ENCODE assay signal across 8 cellular contexts in the genomic region with DNA sequence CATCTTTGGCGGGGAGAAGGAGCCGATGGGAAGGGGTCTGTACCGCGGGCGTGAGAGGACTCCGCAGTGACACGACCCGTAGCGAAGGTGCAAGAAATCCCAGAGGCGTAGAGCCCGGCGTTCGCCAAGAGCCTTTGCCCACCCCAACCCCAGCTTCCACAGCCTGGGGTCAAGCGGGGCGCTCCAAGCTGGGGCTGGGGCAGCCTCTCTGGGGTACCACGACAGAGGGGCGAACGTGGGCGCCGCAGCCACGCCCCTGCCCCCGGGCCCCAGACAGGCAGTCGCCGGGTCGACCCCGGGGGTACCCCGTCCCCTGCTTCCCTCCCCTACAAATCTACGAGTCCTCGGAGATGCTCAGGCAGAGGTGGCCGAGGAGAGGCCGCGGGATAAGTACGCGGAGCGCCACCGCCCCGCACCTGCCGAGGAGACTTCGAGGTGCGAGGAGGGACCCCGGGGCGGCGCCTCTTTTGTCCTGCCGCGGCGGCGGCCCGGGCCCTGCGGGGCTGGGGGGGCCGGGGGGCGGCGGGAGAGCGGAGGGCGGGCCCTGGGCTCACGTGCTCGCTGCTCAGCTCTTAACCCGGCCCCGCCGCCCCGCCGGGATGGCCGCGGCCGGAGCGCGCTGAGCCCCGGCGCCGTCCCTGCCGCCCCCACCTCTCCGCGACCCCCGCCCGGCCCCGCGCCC. TPM values are rescaled to one million over a fixed set of nuclear protein-coding genes. Genes with fewer than 3 reads are reported as not detected.
DNase-seq lines count a peak whose midpoint lies in the region; ATAC-seq and TF ChIP-seq lines count a peak whose summit lies in the region.

A gene with protein sequence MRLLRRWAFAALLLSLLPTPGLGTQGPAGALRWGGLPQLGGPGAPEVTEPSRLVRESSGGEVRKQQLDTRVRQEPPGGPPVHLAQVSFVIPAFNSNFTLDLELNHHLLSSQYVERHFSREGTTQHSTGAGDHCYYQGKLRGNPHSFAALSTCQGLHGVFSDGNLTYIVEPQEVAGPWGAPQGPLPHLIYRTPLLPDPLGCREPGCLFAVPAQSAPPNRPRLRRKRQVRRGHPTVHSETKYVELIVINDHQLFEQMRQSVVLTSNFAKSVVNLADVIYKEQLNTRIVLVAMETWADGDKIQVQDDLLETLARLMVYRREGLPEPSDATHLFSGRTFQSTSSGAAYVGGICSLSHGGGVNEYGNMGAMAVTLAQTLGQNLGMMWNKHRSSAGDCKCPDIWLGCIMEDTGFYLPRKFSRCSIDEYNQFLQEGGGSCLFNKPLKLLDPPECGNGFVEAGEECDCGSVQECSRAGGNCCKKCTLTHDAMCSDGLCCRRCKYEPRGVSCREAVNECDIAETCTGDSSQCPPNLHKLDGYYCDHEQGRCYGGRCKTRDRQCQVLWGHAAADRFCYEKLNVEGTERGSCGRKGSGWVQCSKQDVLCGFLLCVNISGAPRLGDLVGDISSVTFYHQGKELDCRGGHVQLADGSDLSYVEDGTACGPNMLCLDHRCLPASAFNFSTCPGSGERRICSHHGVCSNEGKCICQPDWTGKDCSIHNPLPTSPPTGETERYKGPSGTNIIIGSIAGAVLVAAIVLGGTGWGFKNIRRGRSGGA (plus strand): TSS at position 575 of the 682 bp plus-strand sequence. CDS start 212 bp downstream, outside the sequence.

- no peaks in the 10 kb centered on the region for H3K79me2 ChIP-seq in OCI-LY3 (ENCODE audit: low read length)

- H3K4me1 ChIP-seq in OCI-LY3 (ENCODE audit: low read length) (no peaks in the 10 kb centered on the region), esophagus (ENCODE audit: control insufficient read depth in 2 of 2, insufficient read depth in 2 of 2, low read length in 1 of 2) (peaks cover 6 to 8% of the 10 kb centered on the region in 2 donors), ovary (ENCODE audit: insufficient read depth) (peaks cover 4% of the 10 kb centered on the region)

- H3K27ac ChIP-seq in OCI-LY3 (ENCODE audit: low read length) = no peak within 1 kb of the TSS
- H3K27ac ChIP-seq in esophagus (ENCODE audit: low read depth in 2 of 2, low read length in 1 of 2) = no peak within 1 kb of the TSS
- no peak within 1 kb of the TSS for H3K27ac ChIP-seq in ovary

- no peak within 1 kb of the TSS for H2AFZ ChIP-seq in OCI-LY3 (ENCODE audit: low read depth, low read length)

- no peaks in the 10 kb centered on the region for H3K36me3 ChIP-seq in OCI-LY3 (replicated peaks; ENCODE audit: low read depth, low read length)
- H3K36me3 ChIP-seq in esophagus (ENCODE audit: control insufficient read depth in 2 of 2, insufficient read depth in 2 of 2, low read length in 1 of 2) = no peaks in the 10 kb centered on the region
- H3K36me3 ChIP-seq in ovary = no peaks in the 10 kb centered on the region

- TF ChIP-seq CTCF in OCI-LY3 (IDR thresholded peaks at IDR 0.05; ENCODE audit: low read depth, low read length) = no peak
- no peak for TF ChIP-seq CTCF in ovary (IDR thresholded peaks at IDR 0.05)

- H3K9me3 ChIP-seq in OCI-LY3 (ENCODE audit: insufficient read depth, low read length) (no peaks in the 10 kb centered on the region), esophagus (ENCODE audit: control insufficient read depth in 2 of 2, insufficient read depth in 1 of 2, low read depth in 1 of 2, low read length in 1 of 2) (peaks cover 0 to 2% of the 10 kb centered on the region in 2 donors), ovary (no peaks in the 10 kb centered on the region)

- ATAC-seq in GM18519 (IDR thresholded peaks at IDR 0.05; ENCODE audit: low FRiP score, unreplicated experiment) = no peak

- no peak for TF ChIP-seq POLR2A in ovary (IDR thresholded peaks at IDR 0.05)

- no peak within 1 kb of the TSS for H3K9ac ChIP-seq in OCI-LY3 (ENCODE audit: low read length)

- intact Hi-C loops in ovary (cut with DNase I) = loop anchor here in 1 of 4 donors (1.0 kb wide), 1 partner anchor 49 kb away; no protein-coding TSS in a partner anchor

- WGBS in esophagus, 2 donors = 6 to 8% methylated on average over 43 to 76 of the region's 76 CpGs
- 6 to 21% (median 20%) methylated on average over 27 to 76 of the region's 76 CpGs for WGBS in ovary, 3 donors

- H3K4me2 ChIP-seq in OCI-LY3 (ENCODE audit: low read length) = peak within 1 kb of the TSS; percentile 12

- no peak for TF ChIP-seq EP300 in ovary (IDR thresholded peaks at IDR 0.05)

- H3K27me3 ChIP-seq in OCI-LY3 (ENCODE audit: low read depth, low read length) (no peaks in the 10 kb centered on the region), esophagus (ENCODE audit: control insufficient read depth in 1 of 2, insufficient read depth in 2 of 2, low read length in 2 of 2) (peaks cover 0 to 10% of the 10 kb centered on the region in 2 donors), ovary (no peaks in the 10 kb centered on the region)

- H3K4me3 ChIP-seq in OCI-LY3 (ENCODE audit: low read length) = peak within 1 kb of the TSS; percentile 1; the same call in 1 of the 2 replicates
- peak within 1 kb of the TSS; percentile 13 to 47 for H3K4me3 ChIP-seq in esophagus (ENCODE audit: low read depth in 1 of 2, low read length in 2 of 2)
- H3K4me3 ChIP-seq in ovary = peak within 1 kb of the TSS; percentile 37

- no peaks in the 10 kb centered on the region for H4K20me1 ChIP-seq in OCI-LY3 (ENCODE audit: insufficient read depth, low read length)

- DNase-seq in EH (ENCODE audit: low read depth) (peak; percentile 12), ovary (no peak), SW 1271 (lab: John Stamatoyannopoulos, UW) (no peak), SIG-M5 (lab: John Stamatoyannopoulos, UW) (no peak), putamen (ENCODE audit: low spot score) (no peak)

RNA-seq across cellular contexts. Expression of the gene that starts here (rescaled TPM):
- under 1 TPM; 0.55 to 0.59 TPM for polyA plus RNA-seq in esophagus
- total RNA-seq in ovary = 1 to 10 TPM in 4 of 7 donors, under 1 TPM in 3; 0.12 to 2.3 (median 1.5) TPM
- polyA plus RNA-seq in ovary = 1 to 10 TPM in 1 of 2 donors, under 1 TPM in 1; 0.17 to 1.1 TPM
